9 cellular contexts compared by ENCODE assay signal in the genomic region with DNA sequence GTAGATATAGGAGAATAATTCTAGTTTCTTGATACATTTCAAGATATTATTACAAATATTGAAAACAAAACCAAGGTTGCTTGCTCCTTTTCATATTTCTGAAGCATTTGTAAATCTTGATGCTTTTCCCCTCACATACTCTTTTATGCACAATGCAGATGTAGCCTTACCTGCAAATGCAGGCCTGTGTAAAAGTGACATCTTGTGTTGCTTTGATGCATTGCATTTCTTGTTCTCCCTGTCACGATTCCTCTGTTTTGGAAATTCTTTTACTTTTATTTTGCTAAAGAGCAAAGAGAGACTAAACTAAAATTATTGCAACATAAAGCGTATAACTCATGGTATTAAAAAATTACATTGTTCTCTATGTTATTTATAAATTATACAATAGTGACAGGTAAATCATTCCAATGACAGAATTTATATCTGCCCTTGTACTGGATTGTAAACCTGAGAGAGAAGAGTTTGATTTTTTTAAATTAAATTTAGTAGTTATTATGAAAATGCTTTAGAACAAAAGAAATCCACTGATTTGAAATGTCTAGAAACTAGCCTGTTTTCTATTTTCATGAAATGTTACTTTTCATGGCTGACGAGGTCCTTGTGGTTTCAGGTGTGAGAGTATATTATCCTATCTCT.
DNase-seq lines count a peak whose midpoint lies in the region; ATAC-seq and TF ChIP-seq lines count a peak whose summit lies in the region.
"Had no signal": no experiment of that assay in that cellular context is flagged by ENCODE, and none has a peak within 500 bp of the region (broad histone marks: within the 10 kb centered on the region; RNA-seq: fewer than 3 reads in every experiment).

No MANE protein-coding gene starts in this region.

- in situ Hi-C loops in astrocyte of the cerebellum (cut with HindIII; ENCODE audit: low sequenced_read_pairs), result loop anchor here (25.0 kb wide), 1 partner anchor 913 kb away; no protein-coding TSS in a partner anchor

- H3K27me3 Mint-ChIP-seq in Calu3 (ENCODE audit: unreplicated experiment), result no peaks in the 10 kb centered on the region

- BruUV-seq in Calu3 (replicated peaks; lab: Mats Ljungman, UMichigan), result no TSS peak

- CTCF ChIA-PET in Calu3 (lab: Charles Lee), result interaction anchor here (0.6 kb wide), 1 partner anchor 671 kb away, joined by 3 read pairs; no protein-coding TSS in a partner anchor

- peak; percentile 34 for DNase-seq in Calu3
- DNase-seq in HuH-7 (ENCODE audit: low spot score), result peak; percentile 3
- DNase-seq in astrocyte of the cerebellum (ENCODE audit: low read depth), result peak; percentile 23
- DNase-seq in left kidney (ENCODE audit: low read depth, low spot score), result peak; percentile 54
- no peak for DNase-seq in KG1 (lab: John Stamatoyannopoulos, UW)
- no peak for DNase-seq in COLO668 (lab: John Stamatoyannopoulos, UW; ENCODE audit: unreplicated experiment)
- DNase-seq: central memory CD4-positive, alpha-beta T cell had no signal

- TF ChIP-seq CTCF in Calu3 (IDR thresholded peaks at IDR 0.05; ENCODE audit: unreplicated experiment), result peak; percentile 58
- peak; percentile 77 for TF ChIP-seq CTCF in astrocyte of the cerebellum (IDR thresholded peaks at IDR 0.05; ENCODE audit: low read depth, low read length, missing control alignments)

- no peak overlapping the region for H3K4me3 Mint-ChIP-seq in Calu3 (ENCODE audit: low read depth, unreplicated experiment)

- no peaks in the 10 kb centered on the region for H3K4me1 Mint-ChIP-seq in Calu3 (ENCODE audit: low read depth, unreplicated experiment)

- no peak for ATAC-seq in HG03159 (IDR thresholded peaks at IDR 0.05; ENCODE audit: unreplicated experiment)
- ATAC-seq in GM21367 (IDR thresholded peaks at IDR 0.05; ENCODE audit: unreplicated experiment), result no peak

- intact Hi-C loops in Calu3 (cut with micrococcal nuclease; ENCODE audit: unreplicated experiment), result loop anchor here (1.0 to 5.0 kb wide), 6 partner anchors 219 to 911 kb away; no protein-coding TSS in a partner anchor

- H3K36me3 Mint-ChIP-seq in Calu3 (ENCODE audit: insufficient read depth, unreplicated experiment), result no peaks in the 10 kb centered on the region

- H3K27ac Mint-ChIP-seq in Calu3 (ENCODE audit: unreplicated experiment), result no peak overlapping the region

- no peak overlapping the region for H3K4me3 ChIP-seq in astrocyte of the cerebellum (ENCODE audit: low read depth, low read length)

- no peaks in the 10 kb centered on the region for H3K9me3 Mint-ChIP-seq in Calu3 (ENCODE audit: low read depth, unreplicated experiment)

Comparison
In these comparisons a context has a peak if more than half of its experiments do, and no peak if none do; other contexts are left out.
1. DNase-seq: peak in Calu3 (single experiment), HuH-7 (single experiment), astrocyte of the cerebellum (single experiment) and left kidney (single experiment); none in KG1 (single experiment) and COLO668 (single experiment).